Comparison of ENCODE assay signal across 8 cellular contexts in the genomic region with DNA sequence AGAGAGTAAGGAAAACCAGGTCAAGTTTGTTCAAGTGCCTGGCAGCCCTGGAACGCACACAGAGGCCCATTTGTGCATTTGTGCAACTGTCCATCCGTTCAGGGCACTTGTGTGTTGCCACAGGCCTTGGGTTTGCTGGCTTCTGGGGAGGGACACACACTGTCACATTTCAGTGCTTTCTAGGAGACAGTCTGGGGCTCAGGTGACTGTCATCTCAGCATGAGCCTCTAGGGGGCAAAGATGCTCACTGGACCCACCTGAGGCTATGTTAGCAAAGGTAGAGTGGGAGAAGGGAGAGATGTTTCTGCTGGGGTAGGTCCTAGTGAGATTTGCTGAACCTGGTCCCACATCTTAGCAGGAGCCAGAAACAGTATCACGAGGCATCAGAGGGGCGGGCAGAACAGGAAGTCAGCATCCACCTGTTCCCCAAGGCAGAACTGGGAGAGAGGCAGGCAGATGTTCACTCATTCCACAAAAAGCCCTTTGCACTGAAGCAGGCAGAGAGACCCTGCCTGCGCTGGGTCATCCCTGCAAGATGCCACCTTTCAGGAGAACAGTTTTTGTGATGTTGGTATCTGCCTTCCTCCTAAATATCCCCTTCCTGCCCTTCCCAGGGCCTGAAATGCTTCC. TPM values are rescaled to one million over a fixed set of nuclear protein-coding genes. Genes with fewer than 3 reads are reported as not detected.
DNase-seq lines count a peak whose midpoint lies in the region; ATAC-seq and TF ChIP-seq lines count a peak whose summit lies in the region.

No MANE protein-coding gene starts in this region.

- no peak overlapping the region for H2BK120ac ChIP-seq in neuronal stem cell (ENCODE audit: low read depth, low read length)

- H3K4me2 ChIP-seq in neuronal stem cell (ENCODE audit: insufficient read depth, low read length, poor library complexity, severe bottlenecking): no peak overlapping the region

- no peak overlapping the region for H2BK5ac ChIP-seq in neuronal stem cell (ENCODE audit: low read length)

- H3K14ac ChIP-seq in neuronal stem cell (ENCODE audit: low read length): no peak overlapping the region

- no peak overlapping the region for H3K23ac ChIP-seq in neuronal stem cell (ENCODE audit: low read depth, low read length, poor library complexity)

- no peaks in the 10 kb centered on the region for H3K36me3 Mint-ChIP-seq in activated CD4-positive, alpha-beta T cell treated with anti-CD3 and anti-CD28 coated beads, Interleukin-2, amount 10 ng/mL, durations not matched to agents 7 days and 5 days (ENCODE audit: low read depth)
- no peaks in the 10 kb centered on the region for H3K36me3 Mint-ChIP-seq in nephron (ENCODE audit: low read depth)

- no CpG with 5 or more reads among the region's 5 CpGs for WGBS in neuronal stem cell (ENCODE audit: extremely low coverage in 2 of 2, insufficient read length in 2 of 2, insufficient replicate concordance in 1 of 2), 2 donors

- peaks cover 0 to 2% (median 0%) of the 10 kb centered on the region in 3 experiments for H3K27me3 ChIP-seq in neuronal stem cell (ENCODE audit: control insufficient read depth in 3 of 3, insufficient read depth in 3 of 3, low read depth in 1 of 3, low read length in 3 of 3)

- no peak overlapping the region for H3K9ac ChIP-seq in neuronal stem cell (ENCODE audit: low read depth, low read length, poor library complexity)

- no peak overlapping the region for H3K4ac ChIP-seq in neuronal stem cell (ENCODE audit: low read length)

- no peaks in the 10 kb centered on the region for H3K9me3 Mint-ChIP-seq in activated CD4-positive, alpha-beta T cell treated with anti-CD3 and anti-CD28 coated beads, Interleukin-2, amount 10 ng/mL, durations not matched to agents 7 days and 5 days
- no peaks in the 10 kb centered on the region for H3K9me3 Mint-ChIP-seq in nephron

- peaks cover 6% of the 10 kb centered on the region for H3K27me3 Mint-ChIP-seq in activated CD4-positive, alpha-beta T cell treated with anti-CD3 and anti-CD28 coated beads, Interleukin-2, amount 10 ng/mL, durations not matched to agents 7 days and 5 days
- peaks cover 4% of the 10 kb centered on the region for H3K27me3 Mint-ChIP-seq in nephron (ENCODE audit: low read depth)

- H3K4me3 Mint-ChIP-seq in activated CD4-positive, alpha-beta T cell treated with anti-CD3 and anti-CD28 coated beads, Interleukin-2, amount 10 ng/mL, durations not matched to agents 7 days and 5 days: no peak overlapping the region
- no peak overlapping the region for H3K4me3 Mint-ChIP-seq in nephron

- no peaks in the 10 kb centered on the region for H3K9me3 ChIP-seq in neuronal stem cell (replicated peaks in 1 of 2; ENCODE audit: control insufficient read depth in 2 of 2, insufficient read depth in 1 of 2, low read depth in 1 of 2, low read length in 2 of 2)

- H3K79me1 ChIP-seq in neuronal stem cell (ENCODE audit: low read depth, low read length): peaks cover 35% of the 10 kb centered on the region

- H3K4me1 ChIP-seq in neuronal stem cell (ENCODE audit: control insufficient read depth in 2 of 2, insufficient read depth in 1 of 2, low read depth in 1 of 2, low read length in 2 of 2): peaks cover 14 to 43% of the 10 kb centered on the region in 2 donors

- H2BK12ac ChIP-seq in neuronal stem cell (ENCODE audit: low read length): no peak overlapping the region

- H3K18ac ChIP-seq in neuronal stem cell (ENCODE audit: low read length): no peak overlapping the region

- no peak overlapping the region for H4K91ac ChIP-seq in neuronal stem cell (ENCODE audit: low read depth, low read length, poor library complexity)

- POLR2A ChIA-PET in activated CD4-positive, alpha-beta T cell treated with anti-CD3 and anti-CD28 coated beads, Interleukin-2, amount 10 ng/mL, durations not matched to agents 7 days and 5 days (lab: Charles Lee): no interaction called here

- H4K8ac ChIP-seq in neuronal stem cell (ENCODE audit: low read depth, low read length): no peak overlapping the region

- no peak overlapping the region for H3K27ac Mint-ChIP-seq in activated CD4-positive, alpha-beta T cell treated with anti-CD3 and anti-CD28 coated beads, Interleukin-2, amount 10 ng/mL, durations not matched to agents 7 days and 5 days
- no peak overlapping the region for H3K27ac Mint-ChIP-seq in nephron

- H2AK5ac ChIP-seq in neuronal stem cell (ENCODE audit: low read depth, low read length): no peak overlapping the region

- no peak overlapping the region for H2AFZ ChIP-seq in neuronal stem cell (ENCODE audit: low read length)

- no peak overlapping the region for H3K27ac ChIP-seq in neuronal stem cell (replicated peaks; ENCODE audit: low read length)

- DNase-seq in NCI-H1105 (lab: John Stamatoyannopoulos, UW): peak; percentile 52
- peak; percentile 70 for DNase-seq in activated CD4-positive, alpha-beta T cell treated with anti-CD3 and anti-CD28 coated beads, Interleukin-2, amount 10 ng/mL, durations not matched to agents 7 days and 5 days
- DNase-seq in effector CD4-positive, alpha-beta T cell: peak; percentile 46
- no peak for DNase-seq in neuronal stem cell (ENCODE audit: low spot score)
- DNase-seq in hippocampal formation (lab: John Stamatoyannopoulos, UW): no peak

- no peak overlapping the region for H2BK15ac ChIP-seq in neuronal stem cell (ENCODE audit: low read length)

- peaks cover 12 to 60% of the 10 kb centered on the region in 2 donors for H3K36me3 ChIP-seq in neuronal stem cell (replicated peaks in 1 of 2; ENCODE audit: control insufficient read depth in 2 of 2, insufficient read depth in 2 of 2, low read length in 2 of 2)

- H3K4me1 Mint-ChIP-seq in activated CD4-positive, alpha-beta T cell treated with anti-CD3 and anti-CD28 coated beads, Interleukin-2, amount 10 ng/mL, durations not matched to agents 7 days and 5 days: peaks cover 22% of the 10 kb centered on the region
- H3K4me1 Mint-ChIP-seq in nephron: peaks cover 20% of the 10 kb centered on the region

- CTCF ChIA-PET in activated CD4-positive, alpha-beta T cell treated with anti-CD3 and anti-CD28 coated beads, Interleukin-2, amount 10 ng/mL, durations not matched to agents 7 days and 5 days (lab: Charles Lee): interaction anchor here (1.4 kb wide), 1 partner anchor 141 kb away, joined by 3 read pairs; no protein-coding TSS in a partner anchor

- peak; percentile 55 to 63 (median 57) for TF ChIP-seq CTCF in nephron (IDR thresholded peaks at IDR 0.05; ENCODE audit: unreplicated experiment in 3 of 3)

- no peak overlapping the region for H3K4me3 ChIP-seq in neuronal stem cell (ENCODE audit: low read length in 2 of 2)

- ATAC-seq in GM18861 (IDR thresholded peaks at IDR 0.05; ENCODE audit: unreplicated experiment): peak; percentile 45
- ATAC-seq in HG03097 (IDR thresholded peaks at IDR 0.05; ENCODE audit: low FRiP score, unreplicated experiment): no peak

RNA-seq across cellular contexts. Expression of gene RAI1, which starts 48.5 kb away (rescaled TPM):
- 10 to 100 TPM; 18.1 to 18.5 TPM for total RNA-seq in activated CD4-positive, alpha-beta T cell treated with anti-CD3 and anti-CD28 coated beads, Interleukin-2, amount 10 ng/mL, durations not matched to agents 7 days and 5 days
- 15.1 TPM for polyA plus RNA-seq in neuronal stem cell (2013, experiment 1 of 2)
- polyA plus RNA-seq in neuronal stem cell (2013, experiment 2 of 2): 16.0 TPM

Comparison
In these comparisons a context has a peak if more than half of its experiments do, and no peak if none do; other contexts are left out.
1. DNase-seq: peak in NCI-H1105 (single experiment), activated CD4-positive, alpha-beta T cell treated with anti-CD3 and anti-CD28 coated beads, Interleukin-2, amount 10 ng/mL, durations not matched to agents 7 days and 5 days (single experiment) and effector CD4-positive, alpha-beta T cell (single experiment); none in neuronal stem cell (single experiment) and hippocampal formation (0 of 2).